10 cellular contexts compared by ENCODE assay signal in genomic region chr3:188431553-188431952, GRCh38.
A peak's percentile ranks its signal among the peaks of the same experiment; 100 is the strongest.
DNase-seq lines count a peak whose midpoint lies in the region; ATAC-seq and TF ChIP-seq lines count a peak whose summit lies in the region.
"Had no signal": no experiment of that assay in that cellular context is flagged by ENCODE, and none has a peak within 500 bp of the region (broad histone marks: within the 10 kb centered on the region; RNA-seq: fewer than 3 reads in every experiment).

No MANE protein-coding gene starts in this region.

- no peak overlapping the region for H3K9ac ChIP-seq in mammary epithelial cell (ENCODE audit: insufficient read depth, low read length)

- CTCF ChIA-PET in mammary epithelial cell (lab: Charles Lee; ENCODE audit: low non-redundant PET): no interaction called here

- H3K9me3 ChIP-seq in mammary epithelial cell (replicated peaks; ENCODE audit: insufficient read depth, low read length): no peaks in the 10 kb centered on the region
- H3K9me3 ChIP-seq in lower lobe of right lung: no peaks in the 10 kb centered on the region
- H3K9me3 ChIP-seq: psoas muscle had no signal

- H3K4me1 ChIP-seq in ACC112 (ENCODE audit: control insufficient read depth, insufficient read depth, low read length, unreplicated experiment) (peaks cover 40% of the 10 kb centered on the region), mammary epithelial cell (ENCODE audit: insufficient read depth, low read length) (peaks cover 12% of the 10 kb centered on the region), lower lobe of right lung (peaks cover 23% of the 10 kb centered on the region)

- in situ Hi-C loops in mammary epithelial cell (cut with MboI; ENCODE audit: low sequenced_read_pairs in 2 of 2): no loop called here

- peaks cover 8% of the 10 kb centered on the region for H3K79me2 ChIP-seq in ACC112 (ENCODE audit: control insufficient read depth, insufficient read depth, low read length, unreplicated experiment)
- H3K79me2 ChIP-seq in mammary epithelial cell (ENCODE audit: insufficient read depth, low read length): peaks cover 9% of the 10 kb centered on the region

- H3K36me3 ChIP-seq in ACC112 (ENCODE audit: insufficient read depth, low read length) (0 out of 2 replicates have a peak, but pooled peaks cover 3% of the 10 kb centered on the region), mammary epithelial cell (ENCODE audit: insufficient read depth, low read length) (no peaks in the 10 kb centered on the region), lower lobe of right lung (no peaks in the 10 kb centered on the region)

- 74% methylated on average over 3 of the region's 3 CpGs for WGBS in mammary epithelial cell (ENCODE audit: low coverage, missing lambda C conversion rate)

- no peaks in the 10 kb centered on the region for H4K20me1 ChIP-seq in mammary epithelial cell (ENCODE audit: insufficient read depth, low read length)

- H3K27me3 ChIP-seq in ACC112 (ENCODE audit: insufficient read depth, low read length) (no peaks in the 10 kb centered on the region), mammary epithelial cell (ENCODE audit: insufficient read depth, low read length) (no peaks in the 10 kb centered on the region), lower lobe of right lung (ENCODE audit: low read depth) (no peaks in the 10 kb centered on the region)

- dilution Hi-C loops in mammary epithelial cell (cut with HindIII; ENCODE audit: low sequenced_read_pairs): no loop called here

- BruUV-seq in mammary epithelial cell (replicated peaks; lab: Mats Ljungman, UMichigan): no TSS peak

- intact Hi-C loops in mammary epithelial cell (cut with micrococcal nuclease): no loop called here
- intact Hi-C loops in lower lobe of right lung (cut with DNase I): no loop called here

- H3K27ac ChIP-seq in ACC112 (ENCODE audit: low read depth, low read length): peak overlapping the region; percentile 81
- peak overlapping the region; percentile 58 for H3K27ac ChIP-seq in mammary epithelial cell (ENCODE audit: insufficient read depth, low read depth, low read length)
- H3K27ac ChIP-seq in lower lobe of right lung: peak overlapping the region; percentile 14
- H3K27ac ChIP-seq: psoas muscle had no signal

- ATAC-seq in lower lobe of right lung: peak; percentile 72 to 84

- no peak for TF ChIP-seq CTCF in mammary epithelial cell (conservative IDR thresholded peaks at IDR 0.05 in 1 of 2, IDR thresholded peaks at IDR 0.05 in 1 of 2; ENCODE audit: extremely low read depth in 1 of 2, insufficient read depth in 1 of 2, low read depth in 1 of 2, low read length in 2 of 2)
- no peak for TF ChIP-seq CTCF in lower lobe of right lung (IDR thresholded peaks at IDR 0.05)

- H2AFZ ChIP-seq in ACC112 (ENCODE audit: low read length, unreplicated experiment): no peak overlapping the region
- H2AFZ ChIP-seq in mammary epithelial cell (ENCODE audit: low read depth, low read length): peak overlapping the region; percentile 5

- H3K4me3 ChIP-seq in ACC112 (ENCODE audit: low read depth, low read length) (no peak overlapping the region), mammary epithelial cell (replicated peaks in 1 of 3; ENCODE audit: insufficient read depth in 1 of 3, low read depth in 2 of 3, low read length in 3 of 3) (no peak overlapping the region), lower lobe of right lung (no peak overlapping the region)
- H3K4me3 ChIP-seq: psoas muscle had no signal

- H3K4me2 ChIP-seq in mammary epithelial cell (ENCODE audit: insufficient read depth, low read depth, low read length): peak overlapping the region; percentile 37

- DNase-seq in HT1080 (ENCODE audit: low read depth): peak; percentile 67
- peak; percentile 87 for DNase-seq in mammary epithelial cell
- DNase-seq in lower lobe of right lung: no peak
- no peak for DNase-seq in NCI-H2081 (lab: John Stamatoyannopoulos, UW)
- DNase-seq in cortex of kidney (lab: John Stamatoyannopoulos, UW): no peak
- DNase-seq in iPS-NIHi7 (ENCODE audit: extremely low spot score): no peak
- DNase-seq in activated T-cell treated with anti-CD3 and anti-CD28 coated beads, Interleukin-2, amount 50 U/mL, for 1 hour: no peak
- DNase-seq: CD4-positive, alpha-beta memory T cell; psoas muscle had no signal

Comparison
In these comparisons a context has a peak if more than half of its experiments do, and no peak if none do; other contexts are left out.
1. H3K27ac ChIP-seq: peak in every context shown above with its lines; median percentile 81 in ACC112; 58 in mammary epithelial cell; 14 in lower lobe of right lung.
2. DNase-seq: peak in HT1080 (single experiment) and mammary epithelial cell (single experiment); none in lower lobe of right lung (single experiment), NCI-H2081 (0 of 2), cortex of kidney (single experiment), iPS-NIHi7 (single experiment) and activated T-cell treated with anti-CD3 and anti-CD28 coated beads, Interleukin-2, amount 50 U/mL, for 1 hour (single experiment).